8 cellular contexts compared by ENCODE assay signal in the genomic region with DNA sequence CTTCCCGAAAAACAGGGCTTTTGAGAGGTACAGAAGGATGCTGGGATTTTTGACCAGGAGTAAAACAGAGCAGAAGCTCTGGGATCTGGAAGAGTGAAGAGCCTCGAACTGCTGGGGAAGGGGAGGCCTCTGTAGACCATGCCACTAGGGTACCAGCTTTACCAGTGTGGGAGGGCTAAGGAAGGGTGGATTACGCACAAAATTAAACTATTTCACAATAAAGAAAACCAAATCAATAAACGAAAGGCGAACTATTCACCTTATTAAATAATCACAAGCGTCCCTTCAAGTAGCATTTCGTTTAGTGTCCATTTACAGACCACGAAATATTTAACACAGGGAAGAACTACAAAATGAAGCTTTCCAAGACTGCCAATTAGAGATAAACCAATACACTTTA. TPM values are rescaled to one million over a fixed set of nuclear protein-coding genes. Genes with fewer than 3 reads are reported as not detected.
DNase-seq lines count a peak whose midpoint lies in the region; TF ChIP-seq lines count a peak whose summit lies in the region.

No MANE protein-coding gene starts in this region.

- peaks cover 14% of the 10 kb centered on the region for H3K4me1 ChIP-seq in adipocyte (ENCODE audit: control insufficient read depth, insufficient read depth, low read length)
- H3K4me1 ChIP-seq in testis: peaks cover 16% of the 10 kb centered on the region

- intact Hi-C loops in activated CD4-positive, alpha-beta T cell treated with anti-CD3 and anti-CD28 coated beads, Interleukin-2, amount 10 ng/mL, durations not matched to agents 24 days and 14 days (cut with micrococcal nuclease): loop anchor here (1.0 kb wide), 3 partner anchors 19 to 108 kb away; a partner anchor contains a TSS
- intact Hi-C loops in testis (cut with DNase I; ENCODE audit: low total_unique reads): no loop called here

- peak overlapping the region; percentile 91 for H3K4me3 ChIP-seq in adipocyte (ENCODE audit: low read length)
- H3K4me3 ChIP-seq in testis: peak overlapping the region; percentile 92 to 93

- TF ChIP-seq CTCF in testis (IDR thresholded peaks at IDR 0.05): no peak

- no peak for DNase-seq in activated CD4-positive, alpha-beta T cell treated with anti-CD3 and anti-CD28 coated beads, Interleukin-2, amount 10 ng/mL, durations not matched to agents 24 days and 14 days
- DNase-seq in activated CD4-positive, alpha-beta T cell treated with anti-CD3 and anti-CD28 coated beads, Interleukin-2, amount 50 U/mL, for 4 hours: no peak
- DNase-seq in adipocyte (ENCODE audit: low read depth) (peak; percentile 14), testis (no peak), SW480 (ENCODE audit: low spot score) (no peak), H4 (ENCODE audit: low spot score) (no peak)
- DNase-seq in activated CD4-positive, CD25-positive, alpha-beta regulatory T cell (lab: John Stamatoyannopoulos, UW): no peak

- H3K4me3 Mint-ChIP-seq in activated CD4-positive, alpha-beta T cell treated with anti-CD3 and anti-CD28 coated beads, Interleukin-2, amount 10 ng/mL, durations not matched to agents 24 days and 14 days: peak overlapping the region; percentile 94

- no peaks in the 10 kb centered on the region for H3K27me3 Mint-ChIP-seq in activated CD4-positive, alpha-beta T cell treated with anti-CD3 and anti-CD28 coated beads, Interleukin-2, amount 10 ng/mL, durations not matched to agents 24 days and 14 days

- peak overlapping the region; percentile 97 for H3K27ac Mint-ChIP-seq in activated CD4-positive, alpha-beta T cell treated with anti-CD3 and anti-CD28 coated beads, Interleukin-2, amount 10 ng/mL, durations not matched to agents 24 days and 14 days

- H3K36me3 Mint-ChIP-seq in activated CD4-positive, alpha-beta T cell treated with anti-CD3 and anti-CD28 coated beads, Interleukin-2, amount 10 ng/mL, durations not matched to agents 24 days and 14 days (ENCODE audit: low read depth): peaks cover 17% of the 10 kb centered on the region

- H3K27ac ChIP-seq in layer of hippocampus (ENCODE audit: low read depth, low read length) (peak overlapping the region; percentile 95), testis (peak overlapping the region; percentile 97 to 99)

- H3K9me3 Mint-ChIP-seq in activated CD4-positive, alpha-beta T cell treated with anti-CD3 and anti-CD28 coated beads, Interleukin-2, amount 10 ng/mL, durations not matched to agents 24 days and 14 days: no peaks in the 10 kb centered on the region

- TF ChIP-seq POLR2A in testis (IDR thresholded peaks at IDR 0.05): no peak

- H3K27me3 ChIP-seq in adipocyte (replicated peaks; ENCODE audit: control insufficient read depth, insufficient read depth, low read length) (no peaks in the 10 kb centered on the region), layer of hippocampus (ENCODE audit: control insufficient read depth, insufficient read depth, low read length) (no peaks in the 10 kb centered on the region), testis (no peaks in the 10 kb centered on the region)

- peak overlapping the region; percentile 95 for H3K9ac ChIP-seq in adipocyte (ENCODE audit: low read length)

- 11 to 22% methylated on average over 8 of the region's 8 CpGs for WGBS in testis, 2 donors

- H3K9me3 ChIP-seq in adipocyte (ENCODE audit: control insufficient read depth, low read length) (no peaks in the 10 kb centered on the region), testis (no peaks in the 10 kb centered on the region)

- H3K4me1 Mint-ChIP-seq in activated CD4-positive, alpha-beta T cell treated with anti-CD3 and anti-CD28 coated beads, Interleukin-2, amount 10 ng/mL, durations not matched to agents 24 days and 14 days: peaks cover 23% of the 10 kb centered on the region

- H3K36me3 ChIP-seq in adipocyte (ENCODE audit: control insufficient read depth, insufficient read depth, low read length, severe bottlenecking) (peaks cover 19% of the 10 kb centered on the region), testis (ENCODE audit: low read depth, missing control alignments) (no peaks in the 10 kb centered on the region)

RNA-seq across cellular contexts. Expression of a gene that starts 0.7 kb away (rescaled TPM):
- total RNA-seq in activated CD4-positive, alpha-beta T cell treated with anti-CD3 and anti-CD28 coated beads, Interleukin-2, amount 10 ng/mL, durations not matched to agents 24 days and 14 days: 44.7 and 44.9 TPM in 2 replicates
- 10 to 100 TPM; 55.0 to 55.4 TPM for total RNA-seq in testis
- polyA plus RNA-seq in testis (ENCODE audit: insufficient read depth, low read depth, low replicate concordance): 97.2 TPM
- 86.8 and 87.1 TPM in 2 replicates for total RNA-seq in H4 (2014; rRNA removed; shearing (Covaris generic))

RNA-seq across cellular contexts. Expression of a gene that starts 18.6 kb away (rescaled TPM):
- total RNA-seq in activated CD4-positive, alpha-beta T cell treated with anti-CD3 and anti-CD28 coated beads, Interleukin-2, amount 10 ng/mL, durations not matched to agents 24 days and 14 days: 96.4 and 107 TPM in 2 replicates
- total RNA-seq in testis: 10 to 100 TPM; 32.0 to 39.1 TPM
- 50.0 TPM for polyA plus RNA-seq in testis (ENCODE audit: insufficient read depth, low read depth, low replicate concordance)
- total RNA-seq in H4 (2014; rRNA removed; shearing (Covaris generic)): 51.0 and 80.6 TPM in 2 replicates

RNA-seq across cellular contexts. Expression of a gene that starts 23.1 kb away (rescaled TPM):
- total RNA-seq in activated CD4-positive, alpha-beta T cell treated with anti-CD3 and anti-CD28 coated beads, Interleukin-2, amount 10 ng/mL, durations not matched to agents 24 days and 14 days: 19.5 and 19.9 TPM in 2 replicates
- 10 to 100 TPM; 44.4 to 61.7 TPM for total RNA-seq in testis
- 36.9 TPM for polyA plus RNA-seq in testis (ENCODE audit: insufficient read depth, low read depth, low replicate concordance)
- 23.3 and 30.6 TPM in 2 replicates for total RNA-seq in H4 (2014; rRNA removed; shearing (Covaris generic))
